Comparison of ENCODE assay signal across 1 cellular context in genomic region chr19:47256688-47257410, GRCh38.
A peak's percentile ranks its signal among the peaks of the same experiment; 100 is the strongest.
TF ChIP-seq lines count a peak whose summit lies in the region.

No MANE protein-coding gene starts in this region.

TF ChIP-seq in GM12878, 131 proteins besides CTCF, POLR2A, EP300 and RAD21 (continued from another document):
- TF ChIP-seq E2F4 (IDR thresholded peaks at IDR 0.05; ENCODE audit: low read depth, low read length): 0 out of 2 replicates have a peak, but pooled peaks have one; percentile 23
- no peak for TF ChIP-seq ZBTB4 (CRISPR knock-in tag; IDR thresholded peaks at IDR 0.05)
- TF ChIP-seq PAX5 (IDR thresholded peaks at IDR 0.05; ENCODE audit: borderline replicate concordance, low read depth, low read length): peak; percentile 96
- peak in 1 of 2 experiments; percentile 7; a peak in 1 of 4 replicates for TF ChIP-seq BHLHE40 (IDR thresholded peaks at IDR 0.05; ENCODE audit: borderline replicate concordance in 1 of 2, low read depth in 2 of 2, low read length in 1 of 2)
- TF ChIP-seq SMC3 (IDR thresholded peaks at IDR 0.05; ENCODE audit: borderline replicate concordance, low read length): no peak
- TF ChIP-seq HDGF (IDR thresholded peaks at IDR 0.05): peak; percentile 99
- no peak for TF ChIP-seq IKZF2 (IDR thresholded peaks at IDR 0.05)
- TF ChIP-seq EGR1 (IDR thresholded peaks at IDR 0.05; ENCODE audit: borderline replicate concordance in 1 of 2, low read depth in 2 of 2, low read length in 2 of 2): peak in 1 of 2 experiments; percentile 4; a peak in 1 of 3 replicates
- TF ChIP-seq CEBPB (IDR thresholded peaks at IDR 0.05; ENCODE audit: borderline replicate concordance in 1 of 2, low read depth in 2 of 2, low read length in 2 of 2): no peak
- no peak for TF ChIP-seq CBFB (IDR thresholded peaks at IDR 0.05; ENCODE audit: low read depth)
- TF ChIP-seq CREB1 (IDR thresholded peaks at IDR 0.05; ENCODE audit: low read depth): peak; percentile 90
- peak; percentile 79 for TF ChIP-seq SP1 (IDR thresholded peaks at IDR 0.05; ENCODE audit: low read depth, low read length)
- TF ChIP-seq ESRRA (IDR thresholded peaks at IDR 0.05; ENCODE audit: low read length): no peak
- peak; percentile 69 for TF ChIP-seq CREM (IDR thresholded peaks at IDR 0.05; ENCODE audit: low read depth)
- TF ChIP-seq YY1 (IDR thresholded peaks at IDR 0.05; ENCODE audit: low read depth, low read length): 0 out of 2 replicates have a peak, but pooled peaks have one; percentile 4
- no peak for TF ChIP-seq ZNF24 (IDR thresholded peaks at IDR 0.05)
- TF ChIP-seq CHD2 (IDR thresholded peaks at IDR 0.05; ENCODE audit: borderline replicate concordance, low read depth, low read length): 0 out of 2 replicates have a peak, but pooled peaks have one; percentile 12
- no peak for TF ChIP-seq E4F1 (IDR thresholded peaks at IDR 0.05; ENCODE audit: borderline replicate concordance, partially characterized antibody)
- TF ChIP-seq RBBP5 (conservative IDR thresholded peaks at IDR 0.05): no peak
- TF ChIP-seq STAT3 (IDR thresholded peaks at IDR 0.05; ENCODE audit: low read depth, low read length): no peak
- peak; percentile 39 to 49; a peak in 1 of 4 replicates for TF ChIP-seq SRF (IDR thresholded peaks at IDR 0.05; ENCODE audit: low read depth in 2 of 2, low read length in 2 of 2)
- TF ChIP-seq MTA2 (IDR thresholded peaks at IDR 0.05; ENCODE audit: low read depth): no peak
